13 cellular contexts compared by ENCODE assay signal in genomic region chr3:94080552-94080951, GRCh38. TPM values are rescaled to one million over a fixed set of nuclear protein-coding genes. Genes with fewer than 3 reads are reported as not detected.
"Had no signal": no experiment of that assay in that cellular context is flagged by ENCODE, and none has a peak within 500 bp of the region (broad histone marks: within the 10 kb centered on the region; RNA-seq: fewer than 3 reads in every experiment).

No MANE protein-coding gene starts in this region.

RNA-seq across cellular contexts. Expression of gene STX19, which starts 52.2 kb away (rescaled TPM):
- total RNA-seq: activated naive CD8-positive, alpha-beta T cell treated with anti-CD3 and anti-CD28 coated beads, Interleukin-2, amount 10 ng/mL, durations not matched to agents 7 days and 5 days; cardiac muscle cell; chondrocyte; dermis microvascular lymphatic vessel endothelial cell; epithelial cell of proximal tubule; fibroblast of lung; left cardiac atrium; mesenteric fat pad; occipital lobe; renal cortical epithelial cell; sigmoid colon; ureter had no signal
- polyA plus RNA-seq: cardiac muscle cell, fibroblast of lung, neural cell had no signal
